10 cellular contexts compared by ENCODE assay signal in the genomic region with DNA sequence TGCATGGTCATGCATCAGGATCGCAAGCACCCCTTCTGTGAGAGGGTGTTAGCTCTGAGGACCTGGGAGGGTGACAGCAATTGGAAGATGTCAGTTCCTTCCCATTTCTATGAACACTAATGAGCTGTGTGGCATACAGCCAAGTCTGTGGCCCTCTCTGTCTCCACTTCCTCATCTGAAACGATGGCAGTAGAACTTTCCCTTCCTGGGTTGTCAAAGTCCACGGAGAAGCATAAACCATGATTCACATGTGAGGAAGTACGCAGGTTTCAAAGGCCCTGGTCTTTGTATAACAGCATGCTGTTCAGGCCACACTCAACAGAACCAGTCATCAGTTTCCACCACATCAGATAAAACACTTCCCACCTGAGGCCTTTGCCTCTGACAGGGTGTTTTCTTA.
A peak's percentile ranks its signal among the peaks of the same experiment; 100 is the strongest.
DNase-seq lines count a peak whose midpoint lies in the region; ATAC-seq and TF ChIP-seq lines count a peak whose summit lies in the region.
"Had no signal": no experiment of that assay in that cellular context is flagged by ENCODE, and none has a peak within 500 bp of the region (broad histone marks: within the 10 kb centered on the region; RNA-seq: fewer than 3 reads in every experiment).

No MANE protein-coding gene starts in this region.

- H3K4me1 Mint-ChIP-seq in endodermal cell: peaks cover 9% of the 10 kb centered on the region
- no peaks in the 10 kb centered on the region for H3K4me1 Mint-ChIP-seq in HFFc6 (ENCODE audit: low read depth)

- WGBS in endodermal cell (ENCODE audit: insufficient coverage in 1 of 2, insufficient read length in 1 of 2), 2 experiments: 91 to 100% methylated on average over 2 to 4 of the region's 4 CpGs

- H3K9me3 ChIP-seq in vagina: no peaks in the 10 kb centered on the region
- peaks cover 16% of the 10 kb centered on the region for H3K9me3 ChIP-seq in endodermal cell (ENCODE audit: control insufficient read depth, low read length)

- intact Hi-C loops in left colon (cut with DNase I, micrococcal nuclease) (no loop called here), vagina (cut with DNase I) (no loop called here)

- no peak for TF ChIP-seq POLR2A in vagina (IDR thresholded peaks at IDR 0.05)

- H3K27me3 ChIP-seq in vagina (no peaks in the 10 kb centered on the region), endodermal cell (ENCODE audit: control insufficient read depth, insufficient read depth, low read length, poor library complexity, severe bottlenecking) (no peaks in the 10 kb centered on the region)

- TF ChIP-seq CTCF in vagina (IDR thresholded peaks at IDR 0.05) (no peak), endodermal cell (conservative IDR thresholded peaks at IDR 0.05) (no peak), HFFc6 (IDR thresholded peaks at IDR 0.05) (no peak)

- ATAC-seq in GM21447 (IDR thresholded peaks at IDR 0.05; ENCODE audit: unreplicated experiment) (peak; percentile 78), left colon (peak; percentile 99)

- no peak overlapping the region for H3K4me3 ChIP-seq in vagina
- no peak overlapping the region for H3K4me3 ChIP-seq in endodermal cell (ENCODE audit: low read length)

- H3K36me3 ChIP-seq in vagina (no peaks in the 10 kb centered on the region), endodermal cell (ENCODE audit: control insufficient read depth, insufficient read depth, low read length) (no peaks in the 10 kb centered on the region)

- H3K9ac ChIP-seq in endodermal cell (ENCODE audit: extremely low read depth, low read length, poor library complexity, severe bottlenecking): no peak overlapping the region

- H3K27ac Mint-ChIP-seq in endodermal cell: no peak overlapping the region
- no peak overlapping the region for H3K27ac Mint-ChIP-seq in HFFc6
- H3K27ac Mint-ChIP-seq: brain; stimulated activated naive CD8-positive, alpha-beta T cell treated with anti-CD3 and anti-CD28 coated beads, Interleukin-15, Interleukin-2, amounts not matched to agents 100 ng/mL and 50 ng/mL, for 24 hours had no signal

- H3K27me3 Mint-ChIP-seq in endodermal cell (ENCODE audit: insufficient read depth): no peaks in the 10 kb centered on the region
- H3K27me3 Mint-ChIP-seq in HFFc6 (ENCODE audit: insufficient read depth): no peaks in the 10 kb centered on the region; the same call in 1 of the 2 replicates
- H3K27me3 Mint-ChIP-seq: brain had no signal

- peak; percentile 52 for DNase-seq in DMS153 treated with DMSO at 0.1 percent for 48 hours (lab: John Stamatoyannopoulos, UW; ENCODE audit: unreplicated experiment)
- peak; percentile 98 for DNase-seq in NOMO-1 treated with DMSO at 0.1 percent for 48 hours (lab: John Stamatoyannopoulos, UW; ENCODE audit: unreplicated experiment)
- DNase-seq in left colon: peak; percentile 87 to 88
- no peak for DNase-seq in vagina (ENCODE audit: extremely low spot score in 2 of 2)
- no peak for DNase-seq in endodermal cell
- DNase-seq in HFFc6: no peak
- no peak for DNase-seq in stimulated activated CD4-positive, alpha-beta T cell treated with anti-CD3 and anti-CD28 coated beads, Interleukin-1b, Interleukin-23, amount 100 ng/mL, for 48 hours

- H3K27ac ChIP-seq in vagina (no peak overlapping the region), endodermal cell (ENCODE audit: low read depth, low read length) (no peak overlapping the region)

- no peaks in the 10 kb centered on the region for H3K4me1 ChIP-seq in vagina
- H3K4me1 ChIP-seq in endodermal cell (ENCODE audit: control insufficient read depth, insufficient read depth, low read length): no peaks in the 10 kb centered on the region

- H3K36me3 Mint-ChIP-seq in endodermal cell (ENCODE audit: low read depth): no peaks in the 10 kb centered on the region
- H3K36me3 Mint-ChIP-seq in HFFc6 (ENCODE audit: low read depth): no peaks in the 10 kb centered on the region

- H3K9me3 Mint-ChIP-seq in endodermal cell (peaks cover 23% of the 10 kb centered on the region), HFFc6 (peaks cover 17% of the 10 kb centered on the region)

- H3K4me3 Mint-ChIP-seq in endodermal cell (no peak overlapping the region), HFFc6 (no peak overlapping the region)
- H3K4me3 Mint-ChIP-seq: brain; stimulated activated naive CD8-positive, alpha-beta T cell treated with anti-CD3 and anti-CD28 coated beads, Interleukin-15, Interleukin-2, amounts not matched to agents 100 ng/mL and 50 ng/mL, for 24 hours had no signal

Comparison
In these comparisons a context has a peak if more than half of its experiments do, and no peak if none do; other contexts are left out.
1. DNase-seq: peak in DMS153 treated with DMSO at 0.1 percent for 48 hours (single experiment), NOMO-1 treated with DMSO at 0.1 percent for 48 hours (single experiment) and left colon (2 of 2); none in vagina (0 of 2), endodermal cell (single experiment), HFFc6 (single experiment) and stimulated activated CD4-positive, alpha-beta T cell treated with anti-CD3 and anti-CD28 coated beads, Interleukin-1b, Interleukin-23, amount 100 ng/mL, for 48 hours (single experiment).